8 cellular contexts compared by ENCODE assay signal in the genomic region with DNA sequence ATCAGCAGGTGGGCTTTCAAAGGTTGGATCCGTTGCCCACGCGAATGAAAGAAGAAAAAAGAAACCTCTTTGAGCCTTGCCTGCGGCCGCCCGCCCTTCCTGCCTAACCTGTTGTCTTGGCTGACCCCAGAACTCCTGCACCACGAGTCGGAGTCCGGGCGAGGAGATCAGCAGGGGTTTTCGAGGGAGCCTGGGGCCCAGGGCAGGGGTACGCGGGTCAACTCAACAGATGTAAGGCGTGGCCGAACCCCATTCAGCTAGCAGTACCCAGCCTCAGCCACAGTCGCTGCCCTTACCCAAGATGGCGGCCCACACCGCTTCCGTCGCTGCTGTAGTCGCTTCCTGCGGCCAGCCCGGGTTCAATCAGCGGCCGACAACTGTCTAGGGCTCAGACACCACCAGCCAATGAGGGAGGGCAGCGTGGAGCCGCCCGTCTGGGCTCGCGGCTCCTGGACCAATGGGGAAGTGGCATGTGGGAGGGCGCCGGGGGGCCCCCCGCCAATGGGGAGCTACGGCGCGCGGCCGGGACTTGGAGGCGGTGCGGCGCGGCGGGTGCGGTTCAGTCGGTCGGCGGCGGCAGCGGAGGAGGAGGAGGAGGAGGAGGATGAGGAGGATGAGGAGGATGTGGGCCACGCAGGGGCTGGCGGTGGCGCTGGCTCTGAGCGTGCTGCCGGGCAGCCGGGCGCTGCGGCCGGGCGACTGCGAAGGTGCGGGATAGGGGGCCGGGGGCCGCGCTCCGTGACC. TPM values are rescaled to one million over a fixed set of nuclear protein-coding genes. Genes with fewer than 3 reads are reported as not detected.
DNase-seq lines count a peak whose midpoint lies in the region; ATAC-seq, FAIRE-seq and TF ChIP-seq lines count a peak whose summit lies in the region.

Gene MANF, plus strand, starts transcription at position 562 of the 744 bp plus-strand sequence. Its CDS starts 52 bp downstream, at position 614.

- POLR2A ChIA-PET in AG04450 (lab: Yijun Ruan, JAX) = interaction anchor here (0.6 to 1.8 kb wide), 13 partner anchors 9 to 816 kb away, joined by 3 to 9 read pairs (median 4); partner anchors contain the start of genes HEMK1, MAPKAPK3 and RRP9

- TF ChIP-seq CTCF in AG04450 (IDR thresholded peaks at IDR 0.05; ENCODE audit: low read depth, low read length) (no peak), WI38 (IDR thresholded peaks at IDR 0.05; ENCODE audit: low read depth, low read length) (no peak), bronchial epithelial cell (IDR thresholded peaks at IDR 0.05; ENCODE audit: insufficient read depth, low read length, severe bottlenecking) (peak; percentile 6)

- peaks cover 17% of the 10 kb centered on the region for H3K4me1 ChIP-seq in iPS-20b (ENCODE audit: insufficient read depth, low read length)
- H3K4me1 ChIP-seq in small intestine (ENCODE audit: control insufficient read depth in 2 of 2, insufficient read depth in 1 of 2, low read depth in 1 of 2, low read length in 1 of 2) = peaks cover 0 to 2% of the 10 kb centered on the region in 2 donors

- peak within 1 kb of the TSS; percentile 97 for H3K4me3 ChIP-seq in AG04450 (ENCODE audit: low read depth, low read length)
- peak within 1 kb of the TSS; percentile 78 for H3K4me3 ChIP-seq in WI38 (ENCODE audit: low read depth, low read length)
- peak within 1 kb of the TSS; percentile 87 for H3K4me3 ChIP-seq in bronchial epithelial cell (ENCODE audit: low read depth, low read length)
- peak within 1 kb of the TSS; percentile 94 for H3K4me3 ChIP-seq in iPS-20b (ENCODE audit: low read length)
- peak within 1 kb of the TSS; percentile 85 for H3K4me3 ChIP-seq in small intestine (ENCODE audit: low read depth in 1 of 2, low read length in 2 of 2)

- peak within 1 kb of the TSS; percentile 95 for H3K9ac ChIP-seq in iPS-20b (ENCODE audit: low read depth, low read length)

- H3K36me3 ChIP-seq in bronchial epithelial cell (ENCODE audit: control insufficient read depth, insufficient read depth, low read length) (peaks cover 14% of the 10 kb centered on the region), iPS-20b (ENCODE audit: insufficient read depth, low read depth, low read length) (peaks cover 37% of the 10 kb centered on the region), small intestine (ENCODE audit: control insufficient read depth in 2 of 2, insufficient read depth in 2 of 2, low read length in 2 of 2) (peaks cover 0 to 8% of the 10 kb centered on the region in 2 donors)

- WGBS in small intestine, 3 donors = 0 to 1% (median 0%) methylated on average over 35 to 65 of the region's 65 CpGs

- FAIRE-seq in bronchial epithelial cell (lab: Jason Lieb, UNC) (peak; percentile 23), small intestine (lab: Jason Lieb, UNC) (no peak)

- H3K27me3 ChIP-seq in AG04450 (ENCODE audit: control insufficient read depth, insufficient read depth, low read length) = no peaks in the 10 kb centered on the region
- no peaks in the 10 kb centered on the region for H3K27me3 ChIP-seq in bronchial epithelial cell (ENCODE audit: control insufficient read depth, insufficient read depth, low read length)
- no peaks in the 10 kb centered on the region for H3K27me3 ChIP-seq in iPS-20b (ENCODE audit: insufficient read depth, low read length)
- no peaks in the 10 kb centered on the region for H3K27me3 ChIP-seq in small intestine (ENCODE audit: control insufficient read depth in 2 of 2, insufficient read depth in 2 of 2, low read length in 2 of 2)

- peak; percentile 94 for DNase-seq in AG04450 (ENCODE audit: low read depth, low spot score)
- peak; percentile 90 for DNase-seq in NCI-H2227 treated with DMSO at 0.1 percent for 48 hours (lab: John Stamatoyannopoulos, UW)
- peak; percentile 94 for DNase-seq in bronchial epithelial cell (ENCODE audit: low read depth)
- DNase-seq in small intestine = peak; percentile 99

- CTCF ChIA-PET in AG04450 (lab: Charles Lee) = interaction anchor here (1.8 to 6.7 kb wide), 4 partner anchors 44 to 769 kb away, joined by 6 to 39 read pairs (median 8); no protein-coding TSS in a partner anchor

- peak; percentile 93 for ATAC-seq in GM18907 (IDR thresholded peaks at IDR 0.05; ENCODE audit: unreplicated experiment)
- peak; percentile 94 for ATAC-seq in HG03159 (IDR thresholded peaks at IDR 0.05; ENCODE audit: unreplicated experiment)

- H3K9me3 ChIP-seq in AG04450 (ENCODE audit: control insufficient read depth, insufficient read depth, low read length) = no peaks in the 10 kb centered on the region; the same call in 1 of the 2 replicates
- no peaks in the 10 kb centered on the region for H3K9me3 ChIP-seq in iPS-20b (ENCODE audit: insufficient read depth, low read depth, low read length)
- H3K9me3 ChIP-seq in small intestine (ENCODE audit: control insufficient read depth, low read depth) = no peaks in the 10 kb centered on the region

- peak within 1 kb of the TSS; percentile 85 for H3K27ac ChIP-seq in AG04450 (ENCODE audit: low read depth, low read length)
- H3K27ac ChIP-seq in iPS-20b (ENCODE audit: low read length) = peak within 1 kb of the TSS; percentile 22
- H3K27ac ChIP-seq in small intestine (ENCODE audit: low read depth in 1 of 2, low read length in 1 of 2) = peak within 1 kb of the TSS; percentile 84 to 95

RNA-seq across cellular contexts. Expression of gene MANF, which starts in this region (rescaled TPM):
- polyA plus RNA-seq in AG04450 (2011; rRNA removed) = 58.8 and 79.5 TPM in 2 replicates
- polyA minus RNA-seq in AG04450 (2011; rRNA and poly(A)+ RNA removed) = 15.5 and 16.5 TPM in 2 replicates
- total RNA-seq in bronchial epithelial cell = 248 and 315 TPM in 2 replicates
- polyA plus RNA-seq in small intestine = 100 to 1,000 TPM in 1 of 3 donors, 10 to 100 TPM in 2; 17.7 to 141 (median 52.7) TPM

Comparison
In these comparisons a context has a peak if more than half of its experiments do, and no peak if none do; other contexts are left out.
1. Peak in every context shown above with its lines: DNase-seq, ATAC-seq, H3K4me3 ChIP-seq and H3K27ac ChIP-seq.
2. H3K27ac ChIP-seq: peak in every context shown above with its lines; median percentile 90 in small intestine; 85 in AG04450; 22 in iPS-20b.